In the genomic region with DNA sequence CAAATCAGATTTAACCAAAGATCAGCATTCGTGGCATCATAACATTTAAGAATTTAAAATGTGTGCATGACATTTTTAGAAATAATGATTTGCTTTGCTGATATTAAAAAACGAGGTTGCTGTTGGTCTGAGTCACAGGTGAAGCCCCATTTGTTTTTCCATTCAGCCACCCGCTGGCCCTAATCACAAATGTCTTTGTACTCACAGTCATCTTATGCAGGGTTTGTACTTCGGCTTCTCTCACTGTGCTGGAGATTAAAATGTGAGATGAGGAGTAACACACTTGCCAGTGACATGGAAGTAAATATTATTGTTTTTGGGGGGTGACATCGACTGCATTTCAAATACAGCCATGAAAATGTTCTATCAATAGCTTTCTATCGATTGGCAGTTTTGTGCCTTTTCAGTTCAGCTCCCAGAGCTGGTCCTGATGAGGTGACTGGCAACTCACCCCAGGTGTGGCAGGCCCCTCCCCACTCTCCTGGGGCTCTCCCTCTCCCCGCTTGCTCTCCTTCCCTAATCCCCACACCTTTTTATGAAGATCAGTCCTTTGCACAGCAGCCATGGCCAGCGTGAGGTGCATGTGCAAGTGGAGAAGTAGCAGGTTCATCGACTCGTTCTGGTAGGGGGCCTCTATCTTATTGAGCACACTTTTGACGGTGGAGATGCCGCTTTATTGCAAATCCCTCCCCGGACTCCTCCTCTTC, we compare ENCODE assay signal across 20 cellular contexts. TPM values are rescaled to one million over a fixed set of nuclear protein-coding genes. Genes with fewer than 3 reads are reported as not detected.
DNase-seq lines count a peak whose midpoint lies in the region; ATAC-seq, FAIRE-seq and TF ChIP-seq lines count a peak whose summit lies in the region.
"Had no signal": no experiment of that assay in that cellular context is flagged by ENCODE, and none has a peak within 500 bp of the region (broad histone marks: within the 10 kb centered on the region; RNA-seq: fewer than 3 reads in every experiment).

No MANE protein-coding gene starts in this region.

- H3K79me2 ChIP-seq in neural cell (replicated peaks; ENCODE audit: insufficient read depth, low read length), result no peaks in the 10 kb centered on the region

- no peak overlapping the region for H3K27ac ChIP-seq in IMR-90 (ENCODE audit: insufficient read depth, low read length)
- peak overlapping the region; percentile 36 for H3K27ac ChIP-seq in neural cell (ENCODE audit: low read length)
- H3K27ac ChIP-seq: 22Rv1 had no signal

- TF ChIP-seq RAD21 in IMR-90 (IDR thresholded peaks at IDR 0.05; ENCODE audit: low read length) (no peak), neural cell (conservative IDR thresholded peaks at IDR 0.05) (no peak)

- no peaks in the 10 kb centered on the region for H3K27me3 Mint-ChIP-seq in effector memory CD8-positive, alpha-beta T cell
- H3K27me3 Mint-ChIP-seq: B cell; CD4-positive, alpha-beta T cell had no signal

- H2BK120ac ChIP-seq in IMR-90 (ENCODE audit: low read depth, low read length), result no peak overlapping the region

- no peak overlapping the region for H3K23ac ChIP-seq in IMR-90 (ENCODE audit: low read depth, low read length)

- no peak overlapping the region for H2AK9ac ChIP-seq in IMR-90 (replicated peaks; ENCODE audit: low read depth, low read length, poor library complexity)

- peaks cover 12% of the 10 kb centered on the region for H3K36me3 Mint-ChIP-seq in effector memory CD8-positive, alpha-beta T cell (ENCODE audit: insufficient read depth)

- H3K36me3 ChIP-seq in IMR-90 (ENCODE audit: control insufficient read depth, insufficient read depth, low read length), result no peaks in the 10 kb centered on the region
- H3K36me3 ChIP-seq in neural cell (ENCODE audit: insufficient read depth, low read length), result no peaks in the 10 kb centered on the region
- H3K36me3 ChIP-seq: MG63 had no signal

- no peak overlapping the region for H3K14ac ChIP-seq in IMR-90 (replicated peaks; ENCODE audit: low read depth, low read length)

- no peak overlapping the region for H3K4me2 ChIP-seq in IMR-90 (ENCODE audit: low read depth, low read length)
- H3K4me2 ChIP-seq in neural cell (ENCODE audit: low read length), result no peak overlapping the region

- dilution Hi-C loops in IMR-90 (cut with HindIII; ENCODE audit: low sequenced_read_pairs, unreplicated experiment), result no loop called here

- H3K79me1 ChIP-seq in IMR-90 (ENCODE audit: low read depth in 1 of 2, low read length in 2 of 2), result 0 out of 4 replicates have a peak, but pooled peaks cover 0 to 6% of the 10 kb centered on the region in 2 experiments

- H4K5ac ChIP-seq in IMR-90 (ENCODE audit: low read depth, low read length), result no peak overlapping the region

- CTCF ChIA-PET in IMR-90 (lab: Yijun Ruan, JAX), result no interaction called here

- H3K4me1 ChIP-seq in IMR-90 (ENCODE audit: control insufficient read depth, insufficient read depth, low read length), result 0 out of 2 replicates have a peak, but pooled peaks cover 3% of the 10 kb centered on the region

- TF ChIP-seq CTCF in IMR-90 (conservative IDR thresholded peaks at IDR 0.05; ENCODE audit: low read depth, low read length), result no peak
- TF ChIP-seq CTCF in neural cell (IDR thresholded peaks at IDR 0.05; ENCODE audit: poor library complexity, severe bottlenecking), result no peak

- DNase-seq in NCI-H2227 treated with DMSO at 0.1 percent for 48 hours (lab: John Stamatoyannopoulos, UW), result peak; percentile 5
- no peak for DNase-seq in NCI-H2227 (lab: John Stamatoyannopoulos, UW; ENCODE audit: unreplicated experiment)
- DNase-seq in IMR-90, result no peak
- DNase-seq in effector memory CD8-positive, alpha-beta T cell, result no peak
- no peak for DNase-seq in urothelium cell line (ENCODE audit: low spot score)
- no peak for DNase-seq in SHP77 (lab: John Stamatoyannopoulos, UW)
- DNase-seq: CD4-positive, alpha-beta T cell; DMS79 treated with DMSO at 0.1 percent for 48 hours; GM23248; Karpas-422; MG63; NCI-H1092; NCI-H1694 treated with DMSO at 0.1 percent for 48 hours; NCI-H446 treated with DMSO at 0.1 percent for 48 hours; NCI-H748 treated with DMSO at 0.1 percent for 48 hours had no signal

- H4K91ac ChIP-seq in IMR-90 (ENCODE audit: insufficient read depth, low read depth, low read length), result no peak overlapping the region

- no peak overlapping the region for H4K8ac ChIP-seq in IMR-90 (ENCODE audit: low read depth in 2 of 2, low read length in 2 of 2)

- H3K4me3 ChIP-seq in IMR-90 (ENCODE audit: insufficient read depth, low read depth, low read length) (no peak overlapping the region), neural cell (ENCODE audit: low read length) (no peak overlapping the region)
- H3K4me3 ChIP-seq: GM23248, MG63 had no signal

- ATAC-seq in IMR-90 (ENCODE audit: low read depth), result no peak
- no peak for ATAC-seq in effector memory CD8-positive, alpha-beta T cell (replicated peaks)
- ATAC-seq in GM19467 (IDR thresholded peaks at IDR 0.05; ENCODE audit: unreplicated experiment), result no peak

- no peak for TF ChIP-seq EP300 in neural cell (conservative IDR thresholded peaks at IDR 0.05; ENCODE audit: poor library complexity, severe bottlenecking)

- no peak overlapping the region; the same call in 1 of the 2 replicates for H3K4ac ChIP-seq in IMR-90 (ENCODE audit: low read depth, low read length)

- no peak overlapping the region for H2BK15ac ChIP-seq in IMR-90 (ENCODE audit: low read depth, low read length)

- H3K27me3 ChIP-seq in IMR-90 (ENCODE audit: control insufficient read depth, insufficient read depth, low read length) (no peaks in the 10 kb centered on the region), neural cell (ENCODE audit: insufficient read depth, low read depth, low read length) (no peaks in the 10 kb centered on the region)
- H3K27me3 ChIP-seq: MG63 had no signal

- H3K9me3 Mint-ChIP-seq in effector memory CD8-positive, alpha-beta T cell, result no peaks in the 10 kb centered on the region
- H3K9me3 Mint-ChIP-seq: CD4-positive, alpha-beta T cell had no signal

- H3K9ac ChIP-seq in IMR-90 (ENCODE audit: low read depth, low read length), result no peak overlapping the region
- H3K9ac ChIP-seq in neural cell (ENCODE audit: low read length), result no peak overlapping the region
- H3K9ac ChIP-seq: GM23248 had no signal

- H2BK5ac ChIP-seq in IMR-90 (ENCODE audit: low read depth, low read length, poor library complexity, severe bottlenecking), result no peak overlapping the region

- H2AFZ ChIP-seq in IMR-90 (replicated peaks; ENCODE audit: low read length, poor library complexity) (no peak overlapping the region), neural cell (ENCODE audit: low read depth, low read length) (no peak overlapping the region)
- H2AFZ ChIP-seq: GM23248 had no signal

- H3K4me1 Mint-ChIP-seq in effector memory CD8-positive, alpha-beta T cell (ENCODE audit: low read depth in 2 of 2), result peaks cover 36 to 44% of the 10 kb centered on the region in 2 donors

- FAIRE-seq in urothelium cell line (lab: Jason Lieb, UNC), result no peak
- FAIRE-seq: D721Med had no signal

- H3K9me3 ChIP-seq in IMR-90 (ENCODE audit: control insufficient read depth, insufficient read depth, low read length), result peaks cover 2% of the 10 kb centered on the region
- H3K9me3 ChIP-seq in neural cell (ENCODE audit: low read length), result no peaks in the 10 kb centered on the region
- H3K9me3 ChIP-seq: MG63 had no signal

- H3K27ac Mint-ChIP-seq in effector memory CD8-positive, alpha-beta T cell, result peak overlapping the region; percentile 20 to 83
- H3K27ac Mint-ChIP-seq: B cell; CD4-positive, alpha-beta T cell had no signal

- no peaks in the 10 kb centered on the region for H3K9me2 ChIP-seq in neural cell (ENCODE audit: insufficient read depth, low read length)

- H3F3A ChIP-seq in neural cell (ENCODE audit: insufficient read depth, low read length, poor library complexity, severe bottlenecking), result no peaks in the 10 kb centered on the region

- H3K4me3 Mint-ChIP-seq in effector memory CD8-positive, alpha-beta T cell, result no peak overlapping the region
- H3K4me3 Mint-ChIP-seq: B cell; CD4-positive, alpha-beta T cell had no signal

- no peaks in the 10 kb centered on the region for H4K20me1 ChIP-seq in IMR-90 (ENCODE audit: insufficient read depth, low read length)
- H4K20me1 ChIP-seq in neural cell (ENCODE audit: insufficient read depth), result no peaks in the 10 kb centered on the region

- in situ Hi-C loops in IMR-90 (cut with MboI; ENCODE audit: low sequenced_read_pairs), result no loop called here

- BruUV-seq in IMR-90 (replicated peaks; lab: Mats Ljungman, UMichigan), result no TSS peak

- no peak overlapping the region for H2BK20ac ChIP-seq in IMR-90 (ENCODE audit: low read depth, low read length)

- H3K56ac ChIP-seq in IMR-90 (ENCODE audit: extremely low read depth, insufficient read depth, low read length), result no peak overlapping the region

- H2AK5ac ChIP-seq in IMR-90 (ENCODE audit: low read depth, low read length), result no peak overlapping the region

- peaks cover 3% of the 10 kb centered on the region; the same call in 1 of the 2 replicates for H3K9me1 ChIP-seq in IMR-90 (ENCODE audit: insufficient read depth, low read length)

- 0 out of 2 replicates have a peak overlapping the region, but pooled peaks have one; percentile 22 for H3K18ac ChIP-seq in IMR-90 (ENCODE audit: low read depth, low read length)

- no CpG with 5 or more reads among the region's 13 CpGs for WGBS in IMR-90 (ENCODE audit: extremely low coverage in 2 of 2, insufficient read length in 1 of 2), 2 experiments

- intact Hi-C loops in IMR-90 (cut with micrococcal nuclease), result loop anchor here (10.0 kb wide), 1 partner anchor 915 kb away; no protein-coding TSS in a partner anchor

- no peak for TF ChIP-seq POLR2A in IMR-90 (IDR thresholded peaks at IDR 0.05; ENCODE audit: low read depth, low read length)

- POLR2A ChIA-PET in IMR-90 (lab: Charles Lee; ENCODE audit: unreplicated experiment), result no interaction called here

TF ChIP-seq in IMR-90, 13 proteins besides CTCF, POLR2A, EP300 and RAD21 (continues in another document):
- TF ChIP-seq SMC3 (IDR thresholded peaks at IDR 0.05; ENCODE audit: low read depth, low read length) (no peak), NFE2L2 (IDR thresholded peaks at IDR 0.05; ENCODE audit: low read depth, low read length) (no peak), MXI1 (IDR thresholded peaks at IDR 0.05; ENCODE audit: borderline replicate concordance, low read depth, low read length) (no peak)

TF ChIP-seq in neural cell, 6 proteins besides CTCF, POLR2A, EP300 and RAD21 (continues in another document):
- TF ChIP-seq POLR2AphosphoS5 (IDR thresholded peaks at IDR 0.05) (peak; percentile 7), EZH2 (IDR thresholded peaks at IDR 0.05; ENCODE audit: borderline replicate concordance, insufficient read depth, low read length, poor library complexity, severe bottlenecking) (no peak)

RNA-seq across cellular contexts. Expression of gene FUCA2, which starts 58.8 kb away (rescaled TPM):
- 44.1 and 52.5 TPM in 2 replicates for total RNA-seq in IMR-90 (2012; rRNA removed)
- 37.8 and 47.4 TPM in 2 replicates for polyA plus RNA-seq in IMR-90 (2012; rRNA removed)
- 41.6 and 46.4 TPM in 2 replicates for polyA plus RNA-seq in IMR-90 (2012; cell fraction: cytosol; rRNA removed)
- polyA plus RNA-seq in IMR-90 (2012; cell fraction: nucleus; rRNA removed; ENCODE audit: low replicate concordance), result 29.4 and 35.2 TPM in 2 replicates
- polyA plus RNA-seq in neural cell, result 3.0 and 6.0 TPM in 2 replicates
- 0.97 and 2.5 TPM in 2 replicates for polyA minus RNA-seq in neural cell
